18 cellular contexts compared by ENCODE assay signal in the genomic region with DNA sequence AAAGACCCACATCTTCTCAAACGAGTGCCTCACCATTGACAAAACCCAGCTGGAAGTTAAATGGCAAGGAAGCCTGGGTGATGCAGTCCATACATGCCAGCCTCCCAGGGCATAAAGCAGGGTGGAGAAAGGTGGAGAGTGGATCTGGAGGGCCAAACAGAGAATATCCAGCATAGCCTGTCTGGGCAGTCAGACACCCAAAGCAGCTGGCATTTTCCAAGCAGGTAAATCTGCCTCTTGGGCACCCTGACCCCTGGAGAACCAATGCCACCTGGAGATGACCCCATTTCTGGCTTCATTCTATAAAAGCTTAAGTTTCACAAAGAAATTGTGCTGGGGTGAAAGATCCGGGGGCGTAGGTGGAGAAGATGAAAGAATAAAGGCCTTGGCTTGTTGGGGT. TPM values are rescaled to one million over a fixed set of nuclear protein-coding genes. Genes with fewer than 3 reads are reported as not detected.
DNase-seq lines count a peak whose midpoint lies in the region; ATAC-seq, FAIRE-seq and TF ChIP-seq lines count a peak whose summit lies in the region.
"Had no signal": no experiment of that assay in that cellular context is flagged by ENCODE, and none has a peak within 500 bp of the region (broad histone marks: within the 10 kb centered on the region; RNA-seq: fewer than 3 reads in every experiment).

No MANE protein-coding gene starts in this region.

- H3K4me3 ChIP-seq in PC-9 (no peak overlapping the region), epithelial cell of esophagus (ENCODE audit: low read length) (no peak overlapping the region), esophagus squamous epithelium (no peak overlapping the region), suprapubic skin (no peak overlapping the region)
- H3K4me3 ChIP-seq: BLaER1, GM23338 had no signal

- H3K4me2 ChIP-seq in PC-9 = 0 out of 2 replicates have a peak overlapping the region, but pooled peaks have one; percentile 14
- H3K4me2 ChIP-seq: BLaER1, GM23338 had no signal

- WGBS in esophagus squamous epithelium, 2 donors = 67 to 78% methylated on average over 3 of the region's 3 CpGs
- WGBS in suprapubic skin = 80% methylated on average over 3 of the region's 3 CpGs

- no peaks in the 10 kb centered on the region for H4K20me1 ChIP-seq in PC-9 (ENCODE audit: insufficient read depth)
- H4K20me1 ChIP-seq: BLaER1 had no signal

- H3K27me3 Mint-ChIP-seq in stimulated activated naive B cell treated with anti-CD40 and anti-IgM and Interleukin-4, amounts not matched to agents 10 μg/mL and 1 μg/mL and 100 μg/mL, for 72 hours = no peaks in the 10 kb centered on the region

- peaks cover 17% of the 10 kb centered on the region; the same call in 1 of the 2 replicates for H3K79me2 ChIP-seq in PC-9 (ENCODE audit: low read depth)

- no TSS peak for BruUV-seq in PC-9 (replicated peaks; lab: Mats Ljungman, UMichigan)

- H3K4me1 Mint-ChIP-seq in stimulated activated naive B cell treated with anti-CD40 and anti-IgM and Interleukin-4, amounts not matched to agents 10 μg/mL and 1 μg/mL and 100 μg/mL, for 72 hours = peaks cover 10 to 16% of the 10 kb centered on the region in 2 donors

- no peak overlapping the region for H2AFZ ChIP-seq in PC-9
- H2AFZ ChIP-seq: GM23338 had no signal

- TF ChIP-seq EP300 in suprapubic skin (IDR thresholded peaks at IDR 0.05) = no peak

- no peaks in the 10 kb centered on the region for H3K9me3 ChIP-seq in PC-9 (ENCODE audit: insufficient read depth, low read depth)
- H3K9me3 ChIP-seq in esophagus squamous epithelium = no peaks in the 10 kb centered on the region
- H3K9me3 ChIP-seq in suprapubic skin = no peaks in the 10 kb centered on the region
- H3K9me3 ChIP-seq: BLaER1 had no signal

- peaks cover 6% of the 10 kb centered on the region; the same call in 1 of the 2 replicates for H3F3A ChIP-seq in PC-9 (ENCODE audit: insufficient read depth, low read depth)

- H3K4me1 ChIP-seq in PC-9 (replicated peaks; ENCODE audit: insufficient read depth) = peaks cover 21% of the 10 kb centered on the region
- H3K4me1 ChIP-seq in esophagus squamous epithelium = peaks cover 6 to 27% (median 14%) of the 10 kb centered on the region in 3 donors
- H3K4me1 ChIP-seq in suprapubic skin = peaks cover 8% of the 10 kb centered on the region

- no peaks in the 10 kb centered on the region for H3K9me3 Mint-ChIP-seq in stimulated activated naive B cell treated with anti-CD40 and anti-IgM and Interleukin-4, amounts not matched to agents 10 μg/mL and 1 μg/mL and 100 μg/mL, for 72 hours
- H3K9me3 Mint-ChIP-seq: CD8-positive, alpha-beta T cell; GM23338 had no signal

- H3K27ac Mint-ChIP-seq in stimulated activated naive B cell treated with anti-CD40 and anti-IgM and Interleukin-4, amounts not matched to agents 10 μg/mL and 1 μg/mL and 100 μg/mL, for 72 hours = no peak overlapping the region
- H3K27ac Mint-ChIP-seq: CD8-positive, alpha-beta T cell; GM23338 had no signal

- intact Hi-C loops in PC-9 (cut with micrococcal nuclease; ENCODE audit: unreplicated experiment) (no loop called here), esophagus squamous epithelium (cut with DNase I) (no loop called here)

- TF ChIP-seq CTCF in PC-9 (conservative IDR thresholded peaks at IDR 0.05) (no peak), epithelial cell of esophagus (IDR thresholded peaks at IDR 0.05; ENCODE audit: insufficient read depth, low read depth, low read length, missing control alignments) (no peak), esophagus squamous epithelium (IDR thresholded peaks at IDR 0.05) (no peak), suprapubic skin (IDR thresholded peaks at IDR 0.05) (no peak)

- ATAC-seq in stimulated activated naive B cell treated with anti-CD40 and anti-IgM and Interleukin-4, amounts not matched to agents 10 μg/mL and 1 μg/mL and 100 μg/mL, for 72 hours (replicated peaks) = no peak
- ATAC-seq: CD8-positive, alpha-beta T cell; GM23338 had no signal

- H3K27me3 ChIP-seq in PC-9 (ENCODE audit: insufficient read depth, low read depth) = no peaks in the 10 kb centered on the region
- no peaks in the 10 kb centered on the region for H3K27me3 ChIP-seq in esophagus squamous epithelium
- no peaks in the 10 kb centered on the region for H3K27me3 ChIP-seq in suprapubic skin
- H3K27me3 ChIP-seq: BLaER1 had no signal

- CTCF ChIA-PET in PC-9 (lab: Charles Lee) = interaction anchor here (0.6 kb wide), 1 partner anchor 395 kb away, joined by 3 read pairs; no protein-coding TSS in a partner anchor

- H3K36me3 ChIP-seq in PC-9 (ENCODE audit: low read depth) = no peaks in the 10 kb centered on the region
- no peaks in the 10 kb centered on the region for H3K36me3 ChIP-seq in esophagus squamous epithelium
- H3K36me3 ChIP-seq in suprapubic skin = no peaks in the 10 kb centered on the region
- H3K36me3 ChIP-seq: BLaER1 had no signal

- no peak for FAIRE-seq in RCC 7860 (lab: Jason Lieb, UNC)
- FAIRE-seq: H54 had no signal

- H3K27ac ChIP-seq in PC-9 (no peak overlapping the region), esophagus squamous epithelium (peak overlapping the region in 3 of 4 donors; percentile 33 to 75 (median 66)), suprapubic skin (peak overlapping the region; percentile 12)
- H3K27ac ChIP-seq: BLaER1, HL-60 had no signal

- POLR2A ChIA-PET in PC-9 (lab: Charles Lee; ENCODE audit: unreplicated experiment) = interaction anchor here (0.6 kb wide), 3 partner anchors 43 to 669 kb away, joined by 3 to 5 read pairs (median 4); no protein-coding TSS in a partner anchor

- no peaks in the 10 kb centered on the region for H3K9me2 ChIP-seq in PC-9 (ENCODE audit: insufficient read depth)

- H3K4me3 Mint-ChIP-seq in stimulated activated naive B cell treated with anti-CD40 and anti-IgM and Interleukin-4, amounts not matched to agents 10 μg/mL and 1 μg/mL and 100 μg/mL, for 72 hours = no peak overlapping the region
- H3K4me3 Mint-ChIP-seq: CD8-positive, alpha-beta T cell; GM23338 had no signal

- H3K36me3 Mint-ChIP-seq in stimulated activated naive B cell treated with anti-CD40 and anti-IgM and Interleukin-4, amounts not matched to agents 10 μg/mL and 1 μg/mL and 100 μg/mL, for 72 hours = peaks cover 2 to 8% of the 10 kb centered on the region in 2 donors
- H3K36me3 Mint-ChIP-seq: CD8-positive, alpha-beta T cell had no signal

- no peak for TF ChIP-seq POLR2A in esophagus squamous epithelium (IDR thresholded peaks at IDR 0.05)
- TF ChIP-seq POLR2A in suprapubic skin (IDR thresholded peaks at IDR 0.05) = no peak

- DNase-seq in PC-9 (no peak), epithelial cell of esophagus (ENCODE audit: low read depth) (peak; percentile 24), esophagus squamous epithelium (lab: John Stamatoyannopoulos, UW) (no peak), suprapubic skin (ENCODE audit: low spot score in 2 of 2) (no peak), RCC 7860 (ENCODE audit: low spot score) (no peak), RPMI8226 (no peak), HUDEP-2 (lab: John Stamatoyannopoulos, UW; ENCODE audit: unreplicated experiment in 76 of 76) (no peak)
- no peak for DNase-seq in stimulated activated naive B cell treated with anti-CD40 and anti-IgM and Interleukin-4, amounts not matched to agents 10 μg/mL and 1 μg/mL and 100 μg/mL, for 72 hours
- DNase-seq: 8988T; Calu3; CD8-positive, alpha-beta T cell; DMS79 treated with DMSO at 0.1 percent for 48 hours; GF-D8; HCEC 1CT had no signal

RNA-seq across cellular contexts. Expression of a gene that starts 5.1 kb away (rescaled TPM):
- total RNA-seq in PC-9 (2021) (79.0 and 98.7 TPM in 2 replicates), esophagus squamous epithelium (100 to 1,000 TPM in 2 of 4 donors, 10 to 100 TPM in 2; 66.1 to 109 (median 86.5) TPM), suprapubic skin (100 to 1,000 TPM in 1 of 4 donors, 10 to 100 TPM in 3; 73.9 to 127 (median 91.2) TPM)
